ENCODE assay signal across 8 cellular contexts in genomic region chr6:20319520-20320357, GRCh38.
DNase-seq lines count a peak whose midpoint lies in the region; ATAC-seq and TF ChIP-seq lines count a peak whose summit lies in the region.

No MANE protein-coding gene starts in this region.

- intact Hi-C loops in natural killer cell (cut with micrococcal nuclease), result loop anchor here (1.0 to 5.0 kb wide), 2 partner anchors 83 to 215 kb away; partner anchors contain the start of genes CDKAL1 and E2F3

- H3K36me3 Mint-ChIP-seq in natural killer cell, result no peaks in the 10 kb centered on the region

- TF ChIP-seq CTCF in GM12875 (IDR thresholded peaks at IDR 0.05; ENCODE audit: borderline replicate concordance, insufficient read depth, low read depth, low read length) (no peak), natural killer cell (IDR thresholded peaks at IDR 0.05) (no peak)

- ATAC-seq in GM21825 (IDR thresholded peaks at IDR 0.05; ENCODE audit: unreplicated experiment), result peak; percentile 99
- peak; percentile 79 to 83 (median 80) for ATAC-seq in natural killer cell

- H3K4me3 ChIP-seq in GM12875 (ENCODE audit: low read depth, low read length), result peak overlapping the region; percentile 6

- DNase-seq in NOMO-1 (lab: John Stamatoyannopoulos, UW; ENCODE audit: unreplicated experiment in 2 of 2) (peak; percentile 94 to 98), natural killer cell (peak; percentile 58), cortex of kidney (lab: John Stamatoyannopoulos, UW) (no peak), NCI-H524 (lab: John Stamatoyannopoulos, UW) (no peak), GDM1 (lab: John Stamatoyannopoulos, UW) (no peak)
- DNase-seq in activated T-helper 1 cell treated with anti-CD3 and anti-CD28 coated beads, Interleukin-2, amount 50 U/mL, for 16 hours (ENCODE audit: low read depth in 1 of 2, low spot score in 1 of 2), result peak; percentile 40 to 64

- H3K9me3 Mint-ChIP-seq in natural killer cell, result peaks cover 0 to 3% of the 10 kb centered on the region in 2 donors

- H3K4me1 Mint-ChIP-seq in natural killer cell, result peaks cover 17 to 22% of the 10 kb centered on the region in 2 donors

- peak overlapping the region; percentile 92 for H3K4me3 Mint-ChIP-seq in natural killer cell

- peak overlapping the region; percentile 94 to 98 for H3K27ac Mint-ChIP-seq in natural killer cell

- H3K27me3 Mint-ChIP-seq in natural killer cell (ENCODE audit: low read depth in 2 of 2), result no peaks in the 10 kb centered on the region

Comparison
In these comparisons a context has a peak if more than half of its experiments do, and no peak if none do; other contexts are left out.
1. DNase-seq: peak in NOMO-1 (2 of 2), activated T-helper 1 cell treated with anti-CD3 and anti-CD28 coated beads, Interleukin-2, amount 50 U/mL, for 16 hours (2 of 2) and natural killer cell (single experiment); none in cortex of kidney (single experiment), NCI-H524 (0 of 2) and GDM1 (single experiment).